18 cellular contexts compared by ENCODE assay signal in genomic region chr20:14643146-14643545, GRCh38.
"Had no signal": no experiment of that assay in that cellular context is flagged by ENCODE, and none has a peak within 500 bp of the region (broad histone marks: within the 10 kb centered on the region; RNA-seq: fewer than 3 reads in every experiment).

No MANE protein-coding gene starts in this region.

- ATAC-seq: naive thymus-derived CD4-positive, alpha-beta T cell; natural killer cell treated with Interleukin-12 subunit alpha and Interleukin-12 subunit beta and Interleukin-15 and Interleukin-18, amount 100 ng/mL, for 72 hours; pancreas; right cardiac atrium; sciatic nerve; stimulated activated effector memory CD8-positive, alpha-beta T cell treated with anti-CD3 and anti-CD28 coated beads, Interleukin-12 subunit alpha, Interleukin-12 subunit beta, amount 100 ng/mL, for 72 hours; upper lobe of right lung had no signal

- DNase-seq: islet precursor cell; left ventricle myocardium inferior; mesendoderm; naive thymus-derived CD4-positive, alpha-beta T cell; pancreas; posterior cingulate gyrus; retina; right cardiac atrium; small intestine; spleen; stimulated activated CD4-positive, alpha-beta T cell treated with anti-CD3 and anti-CD28 coated beads, Interleukin-4, amount 100 ng/mL, for 24 hours; stimulated activated naive CD4-positive, alpha-beta T cell; tibial artery; trophoblast cell; upper lobe of right lung had no signal
